ENCODE assay signal across 18 cellular contexts in genomic region chr1:163295949-163296348, GRCh38.
"Had no signal": no experiment of that assay in that cellular context is flagged by ENCODE, and none has a peak within 500 bp of the region (broad histone marks: within the 10 kb centered on the region; RNA-seq: fewer than 3 reads in every experiment).

No MANE protein-coding gene starts in this region.

- H3K27ac ChIP-seq: colonic mucosa, foreskin keratinocyte, sigmoid colon, skin epidermis, testis, tibial nerve had no signal

- DNase-seq: cerebellar nuclear complex; colonic mucosa; effector CD4-positive, alpha-beta T cell; endodermal cell; foreskin keratinocyte; immature natural killer cell; left colon; naive thymus-derived CD4-positive, alpha-beta T cell; nephron progenitor cell; sigmoid colon; stimulated activated CD4-positive, alpha-beta T cell treated with anti-CD3 and anti-CD28 coated beads, Interleukin-2, amount 100 ng/mL, for 24 hours; stimulated activated CD4-positive, alpha-beta T cell treated with anti-CD3 and anti-CD28 coated beads, Interleukin-4, amount 100 ng/mL, for 4 hours; stimulated activated naive B cell treated with anti-CD40 and anti-IgM and Interleukin-4, amounts not matched to agents 10 μg/mL and 1 μg/mL and 100 μg/mL, for 72 hours; stimulated activated naive CD8-positive, alpha-beta T cell treated with anti-CD3 and anti-CD28 coated beads, Interleukin-15, amount 100 ng/mL, for 72 hours; testis had no signal

- H3K27me3 Mint-ChIP-seq: naive thymus-derived CD4-positive, alpha-beta T cell; stimulated activated naive B cell treated with anti-CD40 and anti-IgM and Interleukin-4, amounts not matched to agents 10 μg/mL and 1 μg/mL and 100 μg/mL, for 72 hours; stimulated activated naive CD8-positive, alpha-beta T cell treated with anti-CD3 and anti-CD28 coated beads, Interleukin-15, amount 100 ng/mL, for 72 hours had no signal

- H3K9me3 ChIP-seq: colonic mucosa, sigmoid colon, testis had no signal

- H3K4me3 ChIP-seq: colonic mucosa, sigmoid colon, skin epidermis, testis, tibial nerve had no signal

- H3K4me1 Mint-ChIP-seq: immature natural killer cell; naive thymus-derived CD4-positive, alpha-beta T cell; stimulated activated naive B cell treated with anti-CD40 and anti-IgM and Interleukin-4, amounts not matched to agents 10 μg/mL and 1 μg/mL and 100 μg/mL, for 72 hours; stimulated activated naive CD8-positive, alpha-beta T cell treated with anti-CD3 and anti-CD28 coated beads, Interleukin-15, amount 100 ng/mL, for 72 hours had no signal

- H3K4me1 ChIP-seq: colonic mucosa, foreskin keratinocyte, sigmoid colon, testis, tibial nerve had no signal

- H3K4me3 Mint-ChIP-seq: endodermal cell; immature natural killer cell; naive thymus-derived CD4-positive, alpha-beta T cell; nephron progenitor cell; stimulated activated naive B cell treated with anti-CD40 and anti-IgM and Interleukin-4, amounts not matched to agents 10 μg/mL and 1 μg/mL and 100 μg/mL, for 72 hours; stimulated activated naive CD8-positive, alpha-beta T cell treated with anti-CD3 and anti-CD28 coated beads, Interleukin-15, amount 100 ng/mL, for 72 hours had no signal

- FAIRE-seq: endothelial cell of umbilical vein had no signal

- H3K36me3 ChIP-seq: colonic mucosa, sigmoid colon had no signal

- H3K27ac Mint-ChIP-seq: endodermal cell; immature natural killer cell; naive thymus-derived CD4-positive, alpha-beta T cell; nephron progenitor cell; stimulated activated naive B cell treated with anti-CD40 and anti-IgM and Interleukin-4, amounts not matched to agents 10 μg/mL and 1 μg/mL and 100 μg/mL, for 72 hours; stimulated activated naive CD8-positive, alpha-beta T cell treated with anti-CD3 and anti-CD28 coated beads, Interleukin-15, amount 100 ng/mL, for 72 hours had no signal

- H3K27me3 ChIP-seq: colonic mucosa, foreskin keratinocyte, sigmoid colon, testis, tibial nerve had no signal
